Comparison of ENCODE assay signal across 36 cellular contexts in genomic region chr14:32731249-32731648, GRCh38.
"Had no signal": no experiment of that assay in that cellular context is flagged by ENCODE, and none has a peak within 500 bp of the region (broad histone marks: within the 10 kb centered on the region; RNA-seq: fewer than 3 reads in every experiment).

No MANE protein-coding gene starts in this region.

- H3K27ac Mint-ChIP-seq: activated B cell treated with CpG ODN at 0.5 μM for 24 hours; activated CD4-positive, alpha-beta memory T cell treated with anti-CD3 and anti-CD28 coated beads, Interleukin-2, amount 10 ng/mL, durations not matched to agents 7 days and 5 days; activated CD4-positive, alpha-beta T cell treated with anti-CD3 and anti-CD28 coated beads, Interleukin-2, amount 10 ng/mL, durations not matched to agents 7 days and 5 days; activated CD8-positive, alpha-beta memory T cell treated with anti-CD3 and anti-CD28 coated beads, Interleukin-2, amount 10 ng/mL, durations not matched to agents 7 days and 5 days; activated CD8-positive, alpha-beta T cell treated with anti-CD3 and anti-CD28 coated beads, Interleukin-2, amount 10 ng/mL, durations not matched to agents 7 days and 5 days; activated naive CD4-positive, alpha-beta T cell treated with anti-CD3 and anti-CD28 coated beads, Interleukin-2, amount 10 ng/mL, durations not matched to agents 7 days and 5 days; activated naive CD4-positive, alpha-beta T cell treated with anti-CD3 and anti-CD28 coated beads, Interleukin-2, amount 50 U/mL, for 24 hours; activated naive CD8-positive, alpha-beta T cell; activated naive CD8-positive, alpha-beta T cell treated with anti-CD3 and anti-CD28 coated beads, Interleukin-2, amount 10 ng/mL, durations not matched to agents 7 days and 5 days; activated naive CD8-positive, alpha-beta T cell treated with anti-CD3 and anti-CD28 coated beads, Interleukin-2, amount 50 U/mL, for 24 hours; activated T-cell treated with anti-CD3 and anti-CD28 coated beads, Interleukin-2, amount 50 U/mL, for 24 hours; activated T-helper 2 cell treated with anti-CD3 and anti-CD28 coated beads, Interferon-gamma antibody, Interleukin-2, Interleukin-4, amounts not matched to agents 10 μg/mL and 5 μg/mL and 100 μg/mL, durations not matched to agents 14 hours and 24 hours and 36 hours; T-helper 1 cell treated with Interleukin-12 subunit alpha and Interleukin-12 subunit beta and Interleukin-4 antibody, amounts not matched to agents 30 μg/mL and 1 μg/mL, for 36 hours had no signal

- ATAC-seq: activated CD8-positive, alpha-beta memory T cell treated with anti-CD3 and anti-CD28 coated beads, Interleukin-2, amount 10 ng/mL, durations not matched to agents 7 days and 5 days; activated CD8-positive, alpha-beta T cell treated with anti-CD3 and anti-CD28 coated beads, Interleukin-2, amount 10 ng/mL, durations not matched to agents 7 days and 5 days; activated naive CD8-positive, alpha-beta T cell treated with anti-CD3 and anti-CD28 coated beads, Interleukin-2, amount 50 U/mL, for 24 hours had no signal

- H3K27me3 ChIP-seq: ascending aorta, cardiac muscle cell had no signal

- H3K36me3 Mint-ChIP-seq: activated CD8-positive, alpha-beta memory T cell treated with anti-CD3 and anti-CD28 coated beads, Interleukin-2, amount 10 ng/mL, durations not matched to agents 7 days and 5 days; activated naive CD4-positive, alpha-beta T cell treated with anti-CD3 and anti-CD28 coated beads, Interleukin-2, amount 10 ng/mL, durations not matched to agents 7 days and 5 days; activated naive CD4-positive, alpha-beta T cell treated with anti-CD3 and anti-CD28 coated beads, Interleukin-2, amount 50 U/mL, for 24 hours; activated naive CD8-positive, alpha-beta T cell treated with anti-CD3 and anti-CD28 coated beads, Interleukin-2, amount 10 ng/mL, durations not matched to agents 7 days and 5 days had no signal

- H3K4me3 Mint-ChIP-seq: activated B cell treated with CpG ODN at 0.5 μM for 24 hours; activated CD4-positive, alpha-beta memory T cell treated with anti-CD3 and anti-CD28 coated beads, Interleukin-2, amount 10 ng/mL, durations not matched to agents 7 days and 5 days; activated CD4-positive, alpha-beta T cell treated with anti-CD3 and anti-CD28 coated beads, Interleukin-2, amount 10 ng/mL, durations not matched to agents 7 days and 5 days; activated CD8-positive, alpha-beta memory T cell treated with anti-CD3 and anti-CD28 coated beads, Interleukin-2, amount 10 ng/mL, durations not matched to agents 7 days and 5 days; activated CD8-positive, alpha-beta T cell treated with anti-CD3 and anti-CD28 coated beads, Interleukin-2, amount 10 ng/mL, durations not matched to agents 7 days and 5 days; activated naive CD4-positive, alpha-beta T cell treated with anti-CD3 and anti-CD28 coated beads, Interleukin-2, amount 10 ng/mL, durations not matched to agents 7 days and 5 days; activated naive CD4-positive, alpha-beta T cell treated with anti-CD3 and anti-CD28 coated beads, Interleukin-2, amount 50 U/mL, for 24 hours; activated naive CD8-positive, alpha-beta T cell; activated naive CD8-positive, alpha-beta T cell treated with anti-CD3 and anti-CD28 coated beads, Interleukin-2, amount 10 ng/mL, durations not matched to agents 7 days and 5 days; activated naive CD8-positive, alpha-beta T cell treated with anti-CD3 and anti-CD28 coated beads, Interleukin-2, amount 50 U/mL, for 24 hours; activated T-cell treated with anti-CD3 and anti-CD28 coated beads, Interleukin-2, amount 50 U/mL, for 24 hours; central memory CD8-positive, alpha-beta T cell; T-helper 1 cell treated with Interleukin-12 subunit alpha and Interleukin-12 subunit beta and Interleukin-4 antibody, amounts not matched to agents 30 μg/mL and 1 μg/mL, for 36 hours had no signal

- H3K36me3 ChIP-seq: ascending aorta, cardiac muscle cell had no signal

- H3K4me1 Mint-ChIP-seq: activated B cell treated with CpG ODN at 0.5 μM for 24 hours; activated CD4-positive, alpha-beta memory T cell treated with anti-CD3 and anti-CD28 coated beads, Interleukin-2, amount 10 ng/mL, durations not matched to agents 7 days and 5 days; activated CD4-positive, alpha-beta T cell treated with anti-CD3 and anti-CD28 coated beads, Interleukin-2, amount 10 ng/mL, durations not matched to agents 7 days and 5 days; activated CD8-positive, alpha-beta memory T cell treated with anti-CD3 and anti-CD28 coated beads, Interleukin-2, amount 10 ng/mL, durations not matched to agents 7 days and 5 days; activated naive CD4-positive, alpha-beta T cell treated with anti-CD3 and anti-CD28 coated beads, Interleukin-2, amount 10 ng/mL, durations not matched to agents 7 days and 5 days; activated naive CD4-positive, alpha-beta T cell treated with anti-CD3 and anti-CD28 coated beads, Interleukin-2, amount 50 U/mL, for 24 hours; activated naive CD8-positive, alpha-beta T cell treated with anti-CD3 and anti-CD28 coated beads, Interleukin-2, amount 10 ng/mL, durations not matched to agents 7 days and 5 days; activated naive CD8-positive, alpha-beta T cell treated with anti-CD3 and anti-CD28 coated beads, Interleukin-2, amount 50 U/mL, for 24 hours; central memory CD8-positive, alpha-beta T cell had no signal

- H3K4me1 ChIP-seq: ascending aorta had no signal

- FAIRE-seq: bronchial epithelial cell, TTC549 had no signal

- H3K27me3 Mint-ChIP-seq: activated B cell treated with CpG ODN at 0.5 μM for 24 hours; activated CD4-positive, alpha-beta memory T cell treated with anti-CD3 and anti-CD28 coated beads, Interleukin-2, amount 10 ng/mL, durations not matched to agents 7 days and 5 days; activated CD4-positive, alpha-beta T cell treated with anti-CD3 and anti-CD28 coated beads, Interleukin-2, amount 10 ng/mL, durations not matched to agents 7 days and 5 days; activated CD8-positive, alpha-beta memory T cell treated with anti-CD3 and anti-CD28 coated beads, Interleukin-2, amount 10 ng/mL, durations not matched to agents 7 days and 5 days; activated naive CD4-positive, alpha-beta T cell treated with anti-CD3 and anti-CD28 coated beads, Interleukin-2, amount 10 ng/mL, durations not matched to agents 7 days and 5 days; activated naive CD4-positive, alpha-beta T cell treated with anti-CD3 and anti-CD28 coated beads, Interleukin-2, amount 50 U/mL, for 24 hours; activated naive CD8-positive, alpha-beta T cell; activated naive CD8-positive, alpha-beta T cell treated with anti-CD3 and anti-CD28 coated beads, Interleukin-2, amount 10 ng/mL, durations not matched to agents 7 days and 5 days; activated naive CD8-positive, alpha-beta T cell treated with anti-CD3 and anti-CD28 coated beads, Interleukin-2, amount 50 U/mL, for 24 hours; activated T-cell treated with anti-CD3 and anti-CD28 coated beads, Interleukin-2, amount 50 U/mL, for 24 hours; brain; central memory CD8-positive, alpha-beta T cell had no signal

- H3K9me3 Mint-ChIP-seq: activated B cell treated with CpG ODN at 0.5 μM for 24 hours; activated CD4-positive, alpha-beta memory T cell treated with anti-CD3 and anti-CD28 coated beads, Interleukin-2, amount 10 ng/mL, durations not matched to agents 7 days and 5 days; activated CD4-positive, alpha-beta T cell treated with anti-CD3 and anti-CD28 coated beads, Interleukin-2, amount 10 ng/mL, durations not matched to agents 7 days and 5 days; activated naive CD4-positive, alpha-beta T cell treated with anti-CD3 and anti-CD28 coated beads, Interleukin-2, amount 10 ng/mL, durations not matched to agents 7 days and 5 days; activated naive CD4-positive, alpha-beta T cell treated with anti-CD3 and anti-CD28 coated beads, Interleukin-2, amount 50 U/mL, for 24 hours; activated naive CD8-positive, alpha-beta T cell treated with anti-CD3 and anti-CD28 coated beads, Interleukin-2, amount 10 ng/mL, durations not matched to agents 7 days and 5 days; activated naive CD8-positive, alpha-beta T cell treated with anti-CD3 and anti-CD28 coated beads, Interleukin-2, amount 50 U/mL, for 24 hours; activated T-cell treated with anti-CD3 and anti-CD28 coated beads, Interleukin-2, amount 50 U/mL, for 24 hours; activated T-helper 2 cell treated with anti-CD3 and anti-CD28 coated beads, Interferon-gamma antibody, Interleukin-2, Interleukin-4, amounts not matched to agents 10 μg/mL and 5 μg/mL and 100 μg/mL, durations not matched to agents 14 hours and 24 hours and 36 hours; brain; T-helper 1 cell treated with Interleukin-12 subunit alpha and Interleukin-12 subunit beta and Interleukin-4 antibody, amounts not matched to agents 30 μg/mL and 1 μg/mL, for 36 hours had no signal

- H3K4me3 ChIP-seq: ascending aorta, cardiac muscle cell had no signal

- H3K27ac ChIP-seq: ascending aorta, cardiac muscle cell, VCaP had no signal

- DNase-seq: activated B cell treated with CpG ODN at 0.5 μM for 24 hours; activated CD4-positive, alpha-beta memory T cell treated with anti-CD3 and anti-CD28 coated beads, Interleukin-2, amount 10 ng/mL, durations not matched to agents 7 days and 5 days; activated CD4-positive, alpha-beta T cell treated with anti-CD3 and anti-CD28 coated beads for 48 hours; activated CD4-positive, alpha-beta T cell treated with anti-CD3 and anti-CD28 coated beads, Interleukin-2, amount 10 ng/mL, durations not matched to agents 7 days and 5 days; activated CD4-positive, alpha-beta T cell treated with anti-CD3 and anti-CD28 coated beads, Interleukin-2, amount 50 U/mL, for 48 hours; activated CD4-positive, CD25-positive, alpha-beta regulatory T cell treated with anti-CD3 and anti-CD28 coated beads, Interleukin-2, amount 50 U/mL, for 72 hours; activated CD8-positive, alpha-beta memory T cell treated with anti-CD3 and anti-CD28 coated beads for 24 hours; activated CD8-positive, alpha-beta memory T cell treated with anti-CD3 and anti-CD28 coated beads, Interleukin-2, amount 10 ng/mL, durations not matched to agents 7 days and 5 days; activated CD8-positive, alpha-beta memory T cell treated with anti-CD3 and anti-CD28 coated beads, Interleukin-2, amount 50 U/mL, for 48 hours; activated CD8-positive, alpha-beta T cell treated with anti-CD3 and anti-CD28 coated beads, Interleukin-2, amount 10 ng/mL, durations not matched to agents 7 days and 5 days; activated effector memory CD4-positive, alpha-beta T cell treated with Interleukin-2 at 50 U/mL for 16 hours; activated gamma-delta T cell; activated naive CD4-positive, alpha-beta T cell treated with anti-CD3 and anti-CD28 coated beads, Interleukin-2, amount 10 ng/mL, durations not matched to agents 7 days and 5 days; activated naive CD4-positive, alpha-beta T cell treated with Interleukin-2 at 50 U/mL for 16 hours; activated naive CD8-positive, alpha-beta T cell treated with anti-CD3 and anti-CD28 coated beads, Interleukin-2, amount 10 ng/mL, durations not matched to agents 7 days and 5 days; activated naive CD8-positive, alpha-beta T cell treated with anti-CD3 and anti-CD28 coated beads, Interleukin-2, amount 50 U/mL, for 24 hours; activated T-cell treated with anti-CD3 and anti-CD28 coated beads, Interleukin-2, amount 50 U/mL, for 24 hours; activated T-cell treated with anti-CD3 and anti-CD28 coated beads, Interleukin-2, amount 50 U/mL, for 48 hours; amygdala; anterior cingulate cortex; caudate nucleus; SW 1271; T-helper 1 cell; T-helper 2 cell; T1000 had no signal

- H3K9me3 ChIP-seq: ascending aorta had no signal
